In genomic region chr12:32365473-32366064, GRCh38 we compare ENCODE assay signal across 8 cellular contexts. TPM values are rescaled to one million over a fixed set of nuclear protein-coding genes. Genes with fewer than 3 reads are reported as not detected.
DNase-seq lines count a peak whose midpoint lies in the region; ATAC-seq and TF ChIP-seq lines count a peak whose summit lies in the region.

No MANE protein-coding gene starts in this region.

- H3K9me3 ChIP-seq in esophagus squamous epithelium = no peaks in the 10 kb centered on the region
- no peaks in the 10 kb centered on the region for H3K9me3 ChIP-seq in naive thymus-derived CD4-positive, alpha-beta T cell (ENCODE audit: control insufficient read depth in 2 of 3, low read length in 3 of 3)

- H3K36me3 ChIP-seq in esophagus squamous epithelium = no peaks in the 10 kb centered on the region
- H3K36me3 ChIP-seq in naive thymus-derived CD4-positive, alpha-beta T cell (ENCODE audit: control insufficient read depth in 2 of 3, insufficient read depth in 3 of 3, low read length in 3 of 3) = no peaks in the 10 kb centered on the region

- H3K27me3 ChIP-seq in esophagus squamous epithelium = no peaks in the 10 kb centered on the region
- no peaks in the 10 kb centered on the region for H3K27me3 ChIP-seq in naive thymus-derived CD4-positive, alpha-beta T cell (ENCODE audit: control insufficient read depth in 2 of 2, insufficient read depth in 2 of 2, low read length in 2 of 2)

- no peak overlapping the region for H3K27ac ChIP-seq in esophagus squamous epithelium
- no peak overlapping the region for H3K27ac ChIP-seq in naive thymus-derived CD4-positive, alpha-beta T cell (ENCODE audit: low read depth, low read length)

- peak; percentile 14 to 88 (median 76) for TF ChIP-seq CTCF in esophagus squamous epithelium (IDR thresholded peaks at IDR 0.05)

- CTCF ChIA-PET in naive thymus-derived CD4-positive, alpha-beta T cell (lab: Charles Lee) = interaction anchor here (0.8 kb wide), 1 partner anchor 13 kb away, joined by 4 read pairs; no protein-coding TSS in a partner anchor

- H3K4me1 Mint-ChIP-seq in naive thymus-derived CD4-positive, alpha-beta T cell = no peaks in the 10 kb centered on the region

- WGBS in esophagus squamous epithelium, 2 donors = 50 to 57% methylated on average over 5 of the region's 5 CpGs

- H3K27ac Mint-ChIP-seq in naive thymus-derived CD4-positive, alpha-beta T cell = no peak overlapping the region

- H3K36me3 Mint-ChIP-seq in naive thymus-derived CD4-positive, alpha-beta T cell = peaks cover 0 to 11% (median 0%) of the 10 kb centered on the region in 5 donors

- POLR2A ChIA-PET in naive thymus-derived CD4-positive, alpha-beta T cell (lab: Charles Lee) = interaction anchor here (1.0 kb wide), 1 partner anchor 390 kb away, joined by 3 read pairs; no protein-coding TSS in a partner anchor

- intact Hi-C loops in esophagus squamous epithelium (cut with DNase I) = loop anchor here (10.0 kb wide), 1 partner anchor 309 kb away; the partner anchor contains the start of gene DNM1L
- intact Hi-C loops in naive thymus-derived CD4-positive, alpha-beta T cell (cut with micrococcal nuclease) = loop anchor here (1.0 to 5.0 kb wide), 8 partner anchors 92 to 1657 kb away; partner anchors contain the start of genes YARS2 (in 2 of the 2) and ALG10 (in 1 of the 2)

- ATAC-seq in HG03432 (IDR thresholded peaks at IDR 0.05; ENCODE audit: unreplicated experiment) (peak; percentile 67), HG02763 (IDR thresholded peaks at IDR 0.05; ENCODE audit: unreplicated experiment) (no peak)
- peak; percentile 67 for ATAC-seq in naive thymus-derived CD4-positive, alpha-beta T cell

- H3K4me3 Mint-ChIP-seq in naive thymus-derived CD4-positive, alpha-beta T cell = no peak overlapping the region

- no peaks in the 10 kb centered on the region for H3K4me1 ChIP-seq in esophagus squamous epithelium
- no peaks in the 10 kb centered on the region for H3K4me1 ChIP-seq in naive thymus-derived CD4-positive, alpha-beta T cell (ENCODE audit: control insufficient read depth in 2 of 2, insufficient read depth in 2 of 2, low read length in 2 of 2)

- no peaks in the 10 kb centered on the region for H3K27me3 Mint-ChIP-seq in naive thymus-derived CD4-positive, alpha-beta T cell

- no peaks in the 10 kb centered on the region for H3K9me3 Mint-ChIP-seq in naive thymus-derived CD4-positive, alpha-beta T cell

- no peak overlapping the region for H3K4me3 ChIP-seq in esophagus squamous epithelium
- no peak overlapping the region for H3K4me3 ChIP-seq in naive thymus-derived CD4-positive, alpha-beta T cell (ENCODE audit: low read length)

- peak in 5 of 6 experiments; percentile 3 to 21 (median 6) for DNase-seq in stimulated activated naive CD4-positive, alpha-beta T cell (lab: John Stamatoyannopoulos, UW)
- DNase-seq in stimulated activated naive CD4-positive, alpha-beta T cell treated with Interleukin-2 at 50 U/mL for 16 hours (lab: John Stamatoyannopoulos, UW) = no peak
- DNase-seq in NCI-H446 (lab: John Stamatoyannopoulos, UW) = peak; percentile 28 to 64
- peak; percentile 58 for DNase-seq in activated CD4-positive, alpha-beta T cell treated with anti-CD3 and anti-CD28 coated beads for 48 hours
- no peak for DNase-seq in esophagus squamous epithelium (lab: John Stamatoyannopoulos, UW)
- peak in 7 of 9 donors; percentile 7 to 36 (median 23) for DNase-seq in naive thymus-derived CD4-positive, alpha-beta T cell

- TF ChIP-seq POLR2A in esophagus squamous epithelium (IDR thresholded peaks at IDR 0.05) = no peak

RNA-seq across cellular contexts. Expression of gene FGD4, which starts 33.8 kb away (rescaled TPM):
- total RNA-seq in esophagus squamous epithelium = 10 to 100 TPM; 17.0 to 49.8 (median 25.6) TPM
- total RNA-seq in naive thymus-derived CD4-positive, alpha-beta T cell = 10 to 100 TPM in 1 of 5 experiments, 1 to 10 TPM in 1, under 1 TPM in 3; 0.17 to 13.7 (median 0.62) TPM
- polyA plus RNA-seq in naive thymus-derived CD4-positive, alpha-beta T cell = under 1 TPM in 1 of 2 donors, not detected in 1; 0.12 TPM

Comparison
In these comparisons a context has a peak if more than half of its experiments do, and no peak if none do; other contexts are left out.
1. DNase-seq: peak in stimulated activated naive CD4-positive, alpha-beta T cell (5 of 6), NCI-H446 (2 of 2), activated CD4-positive, alpha-beta T cell treated with anti-CD3 and anti-CD28 coated beads for 48 hours (single experiment) and naive thymus-derived CD4-positive, alpha-beta T cell (7 of 9); none in stimulated activated naive CD4-positive, alpha-beta T cell treated with Interleukin-2 at 50 U/mL for 16 hours (single experiment) and esophagus squamous epithelium (single experiment).